ENCODE assay signal across 15 cellular contexts in the genomic region with DNA sequence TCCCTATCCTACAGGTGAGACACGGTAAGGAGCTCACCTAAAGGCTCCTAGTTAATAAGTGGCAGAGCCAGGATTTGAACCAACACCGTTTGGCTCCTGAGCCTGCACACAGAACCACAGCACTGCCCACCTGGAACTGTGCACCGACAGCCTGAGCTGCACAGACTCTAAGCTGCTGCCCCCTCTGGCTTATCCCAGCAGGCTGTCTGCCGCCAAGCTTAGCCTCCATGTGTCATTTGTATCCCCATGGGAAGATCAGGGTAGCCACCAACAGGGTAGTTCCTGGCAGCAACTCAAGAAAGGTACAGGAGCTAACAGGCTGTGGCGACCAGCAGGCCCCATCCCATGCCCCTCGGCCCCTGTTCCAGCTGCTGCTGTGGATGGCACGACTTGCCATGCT.
"Had no signal": no experiment of that assay in that cellular context is flagged by ENCODE, and none has a peak within 500 bp of the region (broad histone marks: within the 10 kb centered on the region; RNA-seq: fewer than 3 reads in every experiment).

No MANE protein-coding gene starts in this region.

- H3K36me3 ChIP-seq: colonic mucosa, ovary, sigmoid colon, spleen, tibial nerve had no signal

- DNase-seq: activated CD4-positive, alpha-beta T cell treated with anti-CD3 and anti-CD28 coated beads for 48 hours; activated CD8-positive, alpha-beta T cell treated with anti-CD3 and anti-CD28 coated beads for 36 hours; activated effector memory CD4-positive, alpha-beta T cell treated with anti-CD3 and anti-CD28 coated beads, Interleukin-2, amount 50 U/mL, for 16 hours; activated T-cell treated with anti-CD3 and anti-CD28 coated beads, Interleukin-2, amount 50 U/mL, for 48 hours; central memory CD4-positive, alpha-beta T cell; colonic mucosa; effector CD4-positive, alpha-beta T cell; foreskin melanocyte; head of caudate nucleus; midbrain; ovary; sigmoid colon; spleen; T-helper 2 cell had no signal

- H3K27me3 ChIP-seq: colonic mucosa, ovary, sigmoid colon, tibial nerve had no signal

- H3K27ac ChIP-seq: colonic mucosa, ovary, sigmoid colon, spleen, tibial nerve had no signal

- H3K4me1 ChIP-seq: colonic mucosa, tibial nerve had no signal

- H3K9me3 ChIP-seq: colonic mucosa, ovary, sigmoid colon, tibial nerve had no signal

- H3K4me3 ChIP-seq: colonic mucosa, ovary, sigmoid colon, spleen, tibial nerve had no signal

- ATAC-seq: activated CD8-positive, alpha-beta T cell treated with anti-CD3 and anti-CD28 coated beads for 36 hours had no signal
